13 cellular contexts compared by ENCODE assay signal in the genomic region with DNA sequence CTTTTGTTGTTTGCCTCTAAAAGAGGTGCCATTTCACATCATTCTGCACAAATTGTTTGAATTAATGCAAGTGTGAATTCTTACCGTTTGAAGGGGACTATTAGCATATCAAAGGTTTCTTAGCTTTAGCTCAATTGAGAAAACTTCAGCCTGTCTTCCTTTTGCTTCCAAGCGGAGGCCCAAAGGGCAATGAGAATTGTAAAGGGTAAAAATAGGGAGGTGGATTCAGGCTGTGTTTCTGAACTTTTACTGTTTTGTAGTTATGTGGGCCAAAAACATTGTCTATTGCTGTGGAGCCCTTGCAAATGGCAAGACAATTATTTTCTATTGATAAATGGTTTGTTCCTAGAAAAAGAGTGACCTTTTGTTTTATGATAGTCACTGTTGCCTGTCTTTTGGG. TPM values are rescaled to one million over a fixed set of nuclear protein-coding genes. Genes with fewer than 3 reads are reported as not detected.
DNase-seq lines count a peak whose midpoint lies in the region; ATAC-seq, FAIRE-seq and TF ChIP-seq lines count a peak whose summit lies in the region.
"Had no signal": no experiment of that assay in that cellular context is flagged by ENCODE, and none has a peak within 500 bp of the region (broad histone marks: within the 10 kb centered on the region; RNA-seq: fewer than 3 reads in every experiment).

No MANE protein-coding gene starts in this region.

- peaks cover 8% of the 10 kb centered on the region for H4K20me1 ChIP-seq in osteoblast (ENCODE audit: insufficient read depth, low read length)
- H4K20me1 ChIP-seq: BLaER1 treated with 17β-estradiol and CSF1 and Interleukin-3, amounts not matched to agents 10 nM and 100 nM had no signal

- H3K27me3 ChIP-seq in BE2C (no peaks in the 10 kb centered on the region), RWPE2 (ENCODE audit: insufficient read depth, poor library complexity, severe bottlenecking) (peaks cover 84% of the 10 kb centered on the region), gastroesophageal sphincter (no peaks in the 10 kb centered on the region), osteoblast (ENCODE audit: insufficient read depth, low read length) (peaks cover 14% of the 10 kb centered on the region), small intestine (ENCODE audit: control insufficient read depth in 2 of 2, insufficient read depth in 2 of 2, low read length in 2 of 2) (peaks cover 0 to 4% of the 10 kb centered on the region in 2 donors)

- no peak for TF ChIP-seq POLR2A in gastroesophageal sphincter (IDR thresholded peaks at IDR 0.05)

- H3K4me3 ChIP-seq in BE2C (ENCODE audit: low read depth, low read length), result peak overlapping the region; percentile 82
- no peak overlapping the region for H3K4me3 ChIP-seq in RWPE2 (ENCODE audit: severe bottlenecking)
- H3K4me3 ChIP-seq in gastroesophageal sphincter, result peak overlapping the region in 1 of 2 donors; percentile 89
- peak overlapping the region; percentile 85 for H3K4me3 ChIP-seq in osteoblast (ENCODE audit: insufficient read depth, low read length)
- H3K4me3 ChIP-seq in small intestine (ENCODE audit: low read depth in 1 of 2, low read length in 2 of 2), result no peak overlapping the region
- H3K4me3 ChIP-seq: BLaER1 treated with 17β-estradiol and CSF1 and Interleukin-3, amounts not matched to agents 10 nM and 100 nM had no signal

- H2AFZ ChIP-seq in osteoblast (ENCODE audit: low read length), result no peak overlapping the region

- H3K9me3 ChIP-seq in BE2C (no peaks in the 10 kb centered on the region), RWPE2 (ENCODE audit: severe bottlenecking) (no peaks in the 10 kb centered on the region), gastroesophageal sphincter (no peaks in the 10 kb centered on the region), osteoblast (ENCODE audit: low read depth, low read length) (no peaks in the 10 kb centered on the region), small intestine (ENCODE audit: control insufficient read depth, low read depth) (no peaks in the 10 kb centered on the region)

- WGBS in gastroesophageal sphincter (ENCODE audit: low coverage in 1 of 2), 2 donors, result 20 to 48% methylated on average over 1 to 2 of the region's 2 CpGs
- WGBS in small intestine, 3 donors, result 45 to 58% (median 49%) methylated on average over 2 of the region's 2 CpGs

- no peak for DNase-seq in BE2C
- no peak for DNase-seq in RWPE2 (ENCODE audit: low spot score)
- DNase-seq in osteoblast (ENCODE audit: insufficient read length, low spot score, missing footprints), result peak; percentile 3
- no peak for DNase-seq in mucosa of gallbladder (ENCODE audit: low spot score)
- no peak for DNase-seq in small intestine
- no peak for DNase-seq in activated CD8-positive, alpha-beta memory T cell treated with anti-CD3 and anti-CD28 coated beads for 24 hours
- DNase-seq: effector memory CD4-positive, alpha-beta T cell; NCI-H1694 treated with DMSO at 0.1 percent for 48 hours; OCI-M1; stimulated activated naive B cell treated with anti-CD40 and anti-IgM and Interleukin-4, amounts not matched to agents 10 μg/mL and 1 μg/mL and 100 μg/mL, for 72 hours had no signal

- peak overlapping the region; percentile 79 for H3K4me2 ChIP-seq in osteoblast (ENCODE audit: insufficient read depth, low read length)
- H3K4me2 ChIP-seq: BLaER1 treated with 17β-estradiol and CSF1 and Interleukin-3, amounts not matched to agents 10 nM and 100 nM had no signal

- no peak for TF ChIP-seq EP300 in gastroesophageal sphincter (IDR thresholded peaks at IDR 0.05)

- peak overlapping the region; percentile 45 for H3K27ac ChIP-seq in RWPE2 (ENCODE audit: poor library complexity, severe bottlenecking)
- H3K27ac ChIP-seq in gastroesophageal sphincter, result peak overlapping the region in 3 of 4 donors; percentile 94 to 99 (median 97)
- H3K27ac ChIP-seq in osteoblast (ENCODE audit: low read depth, low read length), result no peak overlapping the region
- no peak overlapping the region for H3K27ac ChIP-seq in small intestine (ENCODE audit: low read depth in 1 of 2, low read length in 1 of 2)
- H3K27ac ChIP-seq: BLaER1 treated with 17β-estradiol and CSF1 and Interleukin-3, amounts not matched to agents 10 nM and 100 nM had no signal

- no peak for FAIRE-seq in small intestine (lab: Jason Lieb, UNC)

- H3K36me3 ChIP-seq in BE2C (peaks cover 2% of the 10 kb centered on the region; the same call in 1 of the 2 replicates), RWPE2 (ENCODE audit: low read depth) (no peaks in the 10 kb centered on the region), gastroesophageal sphincter (no peaks in the 10 kb centered on the region), osteoblast (ENCODE audit: insufficient read depth, low read length) (no peaks in the 10 kb centered on the region), small intestine (ENCODE audit: control insufficient read depth in 2 of 2, insufficient read depth in 2 of 2, low read length in 2 of 2) (no peaks in the 10 kb centered on the region)
- H3K36me3 ChIP-seq: BLaER1 treated with 17β-estradiol and CSF1 and Interleukin-3, amounts not matched to agents 10 nM and 100 nM had no signal

- TF ChIP-seq CTCF in BE2C (IDR thresholded peaks at IDR 0.05; ENCODE audit: low read depth, low read length) (no peak), RWPE2 (IDR thresholded peaks at IDR 0.05; ENCODE audit: poor library complexity, severe bottlenecking) (no peak), gastroesophageal sphincter (IDR thresholded peaks at IDR 0.05) (no peak), osteoblast (IDR thresholded peaks at IDR 0.05; ENCODE audit: extremely low read depth, low read depth, low read length) (no peak)

- ATAC-seq in RWPE2 (ENCODE audit: low read depth) (no peak), gastroesophageal sphincter (no peak), GM19452 (IDR thresholded peaks at IDR 0.05; ENCODE audit: unreplicated experiment) (no peak)
- ATAC-seq: stimulated activated naive B cell treated with anti-CD40 and anti-IgM and Interleukin-4, amounts not matched to agents 10 μg/mL and 1 μg/mL and 100 μg/mL, for 72 hours had no signal

- H3K79me2 ChIP-seq in osteoblast (ENCODE audit: insufficient read depth, low read length), result peaks cover 74% of the 10 kb centered on the region

- H3K4me1 ChIP-seq in BE2C (no peaks in the 10 kb centered on the region), RWPE2 (ENCODE audit: insufficient read depth, poor library complexity, severe bottlenecking) (no peaks in the 10 kb centered on the region), gastroesophageal sphincter (peaks cover 0 to 50% (median 0%) of the 10 kb centered on the region in 3 donors), osteoblast (ENCODE audit: insufficient read depth, low read length) (peaks cover 11% of the 10 kb centered on the region), small intestine (ENCODE audit: control insufficient read depth in 2 of 2, insufficient read depth in 1 of 2, low read depth in 1 of 2, low read length in 1 of 2) (no peaks in the 10 kb centered on the region)
- H3K4me1 ChIP-seq: BLaER1 treated with 17β-estradiol and CSF1 and Interleukin-3, amounts not matched to agents 10 nM and 100 nM had no signal

RNA-seq across cellular contexts. Expression of a gene that starts 3.6 kb away (rescaled TPM):
- 29.4 TPM for polyA plus RNA-seq in BE2C (2012; ENCODE audit: insufficient read depth, insufficient read length, low read depth)
- total RNA-seq in gastroesophageal sphincter (100 to 1,000 TPM in 1 of 4 donors, 10 to 100 TPM in 3; 68.9 to 141 (median 83.8) TPM), osteoblast (55.4 and 101 TPM in 2 replicates), mucosa of gallbladder (45.1 TPM)
- 10 to 100 TPM in 1 of 3 donors, 1 to 10 TPM in 1, under 1 TPM in 1; 0.67 to 12.2 (median 3.8) TPM for polyA plus RNA-seq in small intestine

Comparison
In these comparisons a context has a peak if more than half of its experiments do, and no peak if none do; other contexts are left out.
1. H3K4me3 ChIP-seq: peak in BE2C (single experiment) and osteoblast (single experiment); none in RWPE2 (single experiment) and small intestine (0 of 2).
2. H3K27ac ChIP-seq: peak in RWPE2 (single experiment) and gastroesophageal sphincter (3 of 4); none in osteoblast (single experiment) and small intestine (0 of 2).